ENCODE assay signal across 8 cellular contexts in the genomic region with DNA sequence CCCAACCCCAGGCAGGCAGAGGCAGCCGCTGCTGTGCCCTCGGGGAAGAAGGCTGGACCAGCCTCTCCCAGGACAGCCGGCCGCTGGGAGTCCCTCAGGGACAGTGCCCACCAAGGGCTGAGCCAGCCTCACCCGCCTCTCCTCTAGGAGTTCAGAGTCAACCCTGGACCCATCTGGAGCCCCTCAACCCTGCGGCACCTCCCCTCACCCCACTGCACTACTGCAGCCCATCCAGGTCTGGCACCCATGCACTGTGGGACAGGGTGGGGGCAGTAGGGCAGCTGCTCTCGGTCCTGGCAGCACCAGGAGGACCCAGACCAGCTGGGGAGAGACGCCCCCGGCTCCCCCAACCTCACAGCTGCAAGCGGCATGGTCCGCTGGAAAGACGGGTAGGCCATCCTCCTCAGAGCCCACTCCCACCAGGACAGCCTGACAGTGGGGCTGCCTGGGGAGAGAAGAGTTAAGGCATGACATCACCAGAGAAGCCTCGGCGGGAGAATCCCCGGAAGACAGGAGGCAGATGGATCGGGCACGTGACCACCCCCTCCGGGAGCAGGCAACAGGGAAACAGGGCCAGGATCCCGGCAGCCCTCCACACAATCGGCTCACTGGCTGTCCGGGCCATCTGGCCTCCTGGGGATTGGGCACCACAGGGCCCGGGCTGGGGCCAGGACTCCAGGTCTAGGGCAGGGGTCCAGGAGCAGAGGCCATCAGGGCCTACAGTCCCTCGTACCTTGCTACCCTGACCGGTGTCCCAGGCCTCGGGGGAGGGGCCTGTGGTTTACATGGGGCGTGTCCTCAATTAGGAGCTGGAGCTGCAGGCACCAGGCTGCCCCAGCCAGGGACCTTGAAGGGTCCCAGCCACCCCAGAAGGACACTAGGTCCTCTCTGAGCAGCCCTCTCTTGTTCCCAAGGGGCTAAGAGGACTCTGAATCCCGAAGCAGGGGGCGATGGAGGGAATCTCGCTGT. TPM values are rescaled to one million over a fixed set of nuclear protein-coding genes. Genes with fewer than 3 reads are reported as not detected.
A peak's percentile ranks its signal among the peaks of the same experiment; 100 is the strongest.
DNase-seq lines count a peak whose midpoint lies in the region; ATAC-seq and TF ChIP-seq lines count a peak whose summit lies in the region.

No MANE protein-coding gene starts in this region.

- H3K27me3 ChIP-seq in ascending aorta (no peaks in the 10 kb centered on the region), right cardiac atrium (ENCODE audit: control insufficient read depth, insufficient read depth) (no peaks in the 10 kb centered on the region)

- peaks cover 25 to 37% of the 10 kb centered on the region in 2 donors for H3K4me1 ChIP-seq in ascending aorta
- peaks cover 5% of the 10 kb centered on the region for H3K4me1 ChIP-seq in right cardiac atrium (ENCODE audit: control insufficient read depth, insufficient read depth, low read length)

- 25% methylated on average over 29 of the region's 29 CpGs for WGBS in right cardiac atrium

- H3K4me3 ChIP-seq in ascending aorta (peak overlapping the region; percentile 37 to 94), right cardiac atrium (ENCODE audit: low read length) (peak overlapping the region; percentile 2)

- ATAC-seq in right cardiac atrium = peak; percentile 2 to 9
- ATAC-seq in HG02973 (IDR thresholded peaks at IDR 0.05; ENCODE audit: unreplicated experiment) = no peak
- ATAC-seq in GM18907 (IDR thresholded peaks at IDR 0.05; ENCODE audit: unreplicated experiment) = no peak

- no peak for TF ChIP-seq CTCF in ascending aorta (IDR thresholded peaks at IDR 0.05)

- peaks cover 0 to under 1% of the 10 kb centered on the region in 2 donors for H3K36me3 ChIP-seq in ascending aorta

- intact Hi-C loops in ascending aorta (cut with DNase I) = loop anchor here (2.0 to 5.0 kb wide), 2 partner anchors 30 to 72 kb away; a partner anchor contains a TSS
- intact Hi-C loops in right cardiac atrium (cut with DNase I) = no loop called here
- intact Hi-C loops in posterior vena cava (cut with DNase I) = no loop called here

- H3K9me3 ChIP-seq in ascending aorta (no peaks in the 10 kb centered on the region), right cardiac atrium (ENCODE audit: control insufficient read depth, low read length) (no peaks in the 10 kb centered on the region)

- peak; percentile 92 for DNase-seq in EL
- peak; percentile 7 for DNase-seq in NCI-H2107 treated with DMSO at 0.1 percent for 48 hours (lab: John Stamatoyannopoulos, UW; ENCODE audit: unreplicated experiment)
- no peak for DNase-seq in ascending aorta (ENCODE audit: low spot score in 2 of 2)
- DNase-seq in right cardiac atrium = peak; percentile 79 to 92 (median 92)
- DNase-seq in posterior vena cava (ENCODE audit: low spot score) = peak; percentile 93
- no peak for DNase-seq in NCI-H774 (lab: John Stamatoyannopoulos, UW)

- peak overlapping the region in 1 of 2 donors; percentile 40 for H3K27ac ChIP-seq in ascending aorta
- H3K27ac ChIP-seq in right cardiac atrium (ENCODE audit: low read length) = peak overlapping the region; percentile 9

RNA-seq across cellular contexts. Expression of a gene that starts 3.1 kb away (rescaled TPM):
- total RNA-seq in ascending aorta = 105 TPM
- total RNA-seq in right cardiac atrium = 10 to 100 TPM; 33.1 to 61.8 (median 42.8) TPM
- 37.4 TPM for polyA plus RNA-seq in right cardiac atrium
- total RNA-seq in posterior vena cava = 10 to 100 TPM; 40.9 to 50.9 TPM

RNA-seq across cellular contexts. Expression of a gene that starts 3.8 kb away (rescaled TPM):
- total RNA-seq in ascending aorta (28.3 TPM), right cardiac atrium (10 to 100 TPM; 11.3 to 14.1 (median 12.5) TPM), posterior vena cava (10 to 100 TPM in 1 of 2 donors, 1 to 10 TPM in 1; 8.3 to 10.5 TPM)
- 13.1 TPM for polyA plus RNA-seq in right cardiac atrium

RNA-seq across cellular contexts. Expression of a gene that starts 19.8 kb away (rescaled TPM):
- 214 TPM for total RNA-seq in ascending aorta
- 10 to 100 TPM; 53.1 to 61.7 (median 58.7) TPM for total RNA-seq in right cardiac atrium
- 70.3 TPM for polyA plus RNA-seq in right cardiac atrium
- total RNA-seq in posterior vena cava = 10 to 100 TPM; 61.8 to 65.6 TPM

RNA-seq across cellular contexts. Expression of a gene that starts 20.0 kb away (rescaled TPM):
- 71.3 TPM for total RNA-seq in ascending aorta
- 10 to 100 TPM; 24.0 to 29.0 (median 27.0) TPM for total RNA-seq in right cardiac atrium
- 53.9 TPM for polyA plus RNA-seq in right cardiac atrium
- 10 to 100 TPM; 11.6 to 14.1 TPM for total RNA-seq in posterior vena cava

RNA-seq across cellular contexts. Expression of a gene that starts 24.4 kb away (rescaled TPM):
- total RNA-seq in ascending aorta (0.32 TPM), right cardiac atrium (1 to 10 TPM; 2.7 to 6.2 (median 4.8) TPM), posterior vena cava (1 to 10 TPM; 1.8 to 6.1 TPM)
- polyA plus RNA-seq in right cardiac atrium = 3.4 TPM

Comparison
In these comparisons a context has a peak if more than half of its experiments do, and no peak if none do; other contexts are left out.
1. DNase-seq: peak in EL (single experiment), NCI-H2107 treated with DMSO at 0.1 percent for 48 hours (single experiment), right cardiac atrium (3 of 3) and posterior vena cava (single experiment); none in ascending aorta (0 of 2) and NCI-H774 (single experiment).
2. ATAC-seq: peak in right cardiac atrium (2 of 2); none in HG02973 (single experiment) and GM18907 (single experiment).